In genomic region chr15:45179221-45179985, GRCh38 we compare ENCODE assay signal across 1 cellular context.
TF ChIP-seq lines count a peak whose summit lies in the region.

No MANE protein-coding gene starts in this region.

TF ChIP-seq in H1, 55 proteins besides CTCF, POLR2A, EP300 and RAD21 (continued from another document):
- TF ChIP-seq, protein P1, sequence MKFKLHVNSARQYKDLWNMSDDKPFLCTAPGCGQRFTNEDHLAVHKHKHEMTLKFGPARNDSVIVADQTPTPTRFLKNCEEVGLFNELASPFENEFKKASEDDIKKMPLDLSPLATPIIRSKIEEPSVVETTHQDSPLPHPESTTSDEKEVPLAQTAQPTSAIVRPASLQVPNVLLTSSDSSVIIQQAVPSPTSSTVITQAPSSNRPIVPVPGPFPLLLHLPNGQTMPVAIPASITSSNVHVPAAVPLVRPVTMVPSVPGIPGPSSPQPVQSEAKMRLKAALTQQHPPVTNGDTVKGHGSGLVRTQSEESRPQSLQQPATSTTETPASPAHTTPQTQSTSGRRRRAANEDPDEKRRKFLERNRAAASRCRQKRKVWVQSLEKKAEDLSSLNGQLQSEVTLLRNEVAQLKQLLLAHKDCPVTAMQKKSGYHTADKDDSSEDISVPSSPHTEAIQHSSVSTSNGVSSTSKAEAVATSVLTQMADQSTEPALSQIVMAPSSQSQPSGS (IDR thresholded peaks at IDR 0.05; ENCODE audit: low read length): no peak
- TF ChIP-seq SP2 (IDR thresholded peaks at IDR 0.05; ENCODE audit: low read length): no peak
- TF ChIP-seq CTBP2 (IDR thresholded peaks at IDR 0.05; ENCODE audit: borderline replicate concordance, insufficient read depth, insufficient read length, low read length): no peak
- TF ChIP-seq CBX5 (IDR thresholded peaks at IDR 0.05; ENCODE audit: low read depth, low read length): no peak
- no peak for TF ChIP-seq NANOG (IDR thresholded peaks at IDR 0.05; ENCODE audit: insufficient read depth, low read depth, low read length, poor library complexity, severe bottlenecking)
- TF ChIP-seq, protein P2, sequence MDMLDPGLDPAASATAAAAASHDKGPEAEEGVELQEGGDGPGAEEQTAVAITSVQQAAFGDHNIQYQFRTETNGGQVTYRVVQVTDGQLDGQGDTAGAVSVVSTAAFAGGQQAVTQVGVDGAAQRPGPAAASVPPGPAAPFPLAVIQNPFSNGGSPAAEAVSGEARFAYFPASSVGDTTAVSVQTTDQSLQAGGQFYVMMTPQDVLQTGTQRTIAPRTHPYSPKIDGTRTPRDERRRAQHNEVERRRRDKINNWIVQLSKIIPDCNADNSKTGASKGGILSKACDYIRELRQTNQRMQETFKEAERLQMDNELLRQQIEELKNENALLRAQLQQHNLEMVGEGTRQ (IDR thresholded peaks at IDR 0.05; ENCODE audit: low read length): no peak
- no peak for TF ChIP-seq SRF (IDR thresholded peaks at IDR 0.05; ENCODE audit: low read depth, low read length)
- TF ChIP-seq SIN3A (conservative IDR thresholded peaks at IDR 0.05 in 1 of 2, IDR thresholded peaks at IDR 0.05 in 1 of 2; ENCODE audit: low read depth in 1 of 2, low read length in 2 of 2): 0 out of 4 replicates have a peak, but pooled peaks of 1 of the 2 experiments have one; percentile 30
- TF ChIP-seq YY1 (IDR thresholded peaks at IDR 0.05; ENCODE audit: low read depth, low read length): peak; percentile 55; the same call in 1 of the 2 replicates
- no peak for TF ChIP-seq TCF12 (IDR thresholded peaks at IDR 0.05; ENCODE audit: low read depth, low read length)
- no peak for TF ChIP-seq POU5F1 (IDR thresholded peaks at IDR 0.05; ENCODE audit: low read depth, low read length)
- no peak for TF ChIP-seq TBP (IDR thresholded peaks at IDR 0.05; ENCODE audit: low read depth, low read length)
